ENCODE assay signal across 9 cellular contexts in genomic region chr20:20535051-20535450, GRCh38.
"Had no signal": no experiment of that assay in that cellular context is flagged by ENCODE, and none has a peak within 500 bp of the region (broad histone marks: within the 10 kb centered on the region; RNA-seq: fewer than 3 reads in every experiment).

No MANE protein-coding gene starts in this region.

- DNase-seq: GM23248, GOT3, H7, HFFc6, IMR-90 had no signal

- H2AFZ ChIP-seq: GM23248 had no signal

- H3K27ac ChIP-seq: GM23248, KMS-11 had no signal

- H3K9me3 ChIP-seq: HAP-1 had no signal

- H3K4me2 ChIP-seq: KMS-11 had no signal

- ATAC-seq: HCT116, K562 had no signal

- H3K4me1 ChIP-seq: HAP-1 had no signal

- H3K4me3 ChIP-seq: GM23248, HAP-1, K562 had no signal

- H3K9ac ChIP-seq: GM23248, KMS-11 had no signal

- H3K36me3 ChIP-seq: HAP-1 had no signal
